22 cellular contexts compared by ENCODE assay signal in genomic region chr10:105973252-105973877, GRCh38.
DNase-seq lines count a peak whose midpoint lies in the region; ATAC-seq, FAIRE-seq and TF ChIP-seq lines count a peak whose summit lies in the region.
"Had no signal": no experiment of that assay in that cellular context is flagged by ENCODE, and none has a peak within 500 bp of the region (broad histone marks: within the 10 kb centered on the region; RNA-seq: fewer than 3 reads in every experiment).

No MANE protein-coding gene starts in this region.

- no peak overlapping the region for H2BK20ac ChIP-seq in H9 (ENCODE audit: low read depth, low read length, poor library complexity, severe bottlenecking)

- H3K27ac ChIP-seq in A673 (ENCODE audit: low read depth, low read length, poor library complexity, severe bottlenecking), result peak overlapping the region; percentile 55
- no peak overlapping the region for H3K27ac ChIP-seq in H9 (ENCODE audit: insufficient read length, low read depth, low read length)
- H3K27ac ChIP-seq in PC-3 (ENCODE audit: low read length), result no peak overlapping the region
- no peak overlapping the region for H3K27ac ChIP-seq in iPS-20b (ENCODE audit: low read length)
- no peak overlapping the region for H3K27ac ChIP-seq in kidney (ENCODE audit: low read depth in 2 of 2, low read length in 2 of 2)
- H3K27ac ChIP-seq in tibial artery, result no peak overlapping the region
- H3K27ac ChIP-seq: GM23248, lower lobe of right lung, thoracic aorta, VCaP had no signal

- H2AFZ ChIP-seq in H9 (ENCODE audit: low read length), result no peak overlapping the region
- peak overlapping the region; percentile 45; the same call in 1 of the 2 replicates for H2AFZ ChIP-seq in PC-3 (ENCODE audit: low read length)
- H2AFZ ChIP-seq: GM23248 had no signal

- peak; percentile 68 for DNase-seq in A673 (ENCODE audit: low spot score)
- no peak for DNase-seq in H9
- no peak for DNase-seq in PC-3
- no peak for DNase-seq in NAMALWA (ENCODE audit: low spot score)
- DNase-seq in kidney, result no peak
- DNase-seq in tibial artery, result no peak
- DNase-seq: activated CD4-positive, alpha-beta T cell treated with anti-CD3 and anti-CD28 coated beads, Interleukin-2, amount 50 U/mL, for 4 hours; amniotic stem cell; caudate nucleus; CD8-positive, alpha-beta memory T cell; EL; GM23248; lower lobe of right lung; NCI-H1092; right cardiac atrium; stimulated activated naive B cell treated with anti-CD40 and anti-IgM and Interleukin-4, amounts not matched to agents 10 μg/mL and 1 μg/mL and 100 μg/mL, for 72 hours; T-helper 17 cell had no signal

- H3K23ac ChIP-seq in H9 (ENCODE audit: insufficient read length, low read depth, low read length), result no peak overlapping the region

- no peak overlapping the region for H4K5ac ChIP-seq in H9 (ENCODE audit: insufficient read length, low read depth, low read length)

- H3K56ac ChIP-seq in H9 (ENCODE audit: insufficient read length, low read depth, low read length), result no peak overlapping the region

- BruUV-seq in A673 (replicated peaks; lab: Mats Ljungman, UMichigan), result no TSS peak
- BruUV-seq in PC-3 (replicated peaks; lab: Mats Ljungman, UMichigan), result no TSS peak

- no peaks in the 10 kb centered on the region for H3K79me1 ChIP-seq in H9 (ENCODE audit: insufficient read depth, low read depth, low read length, poor library complexity, severe bottlenecking)

- H3K4me3 ChIP-seq in A673 (ENCODE audit: low read depth, low read length, poor library complexity, severe bottlenecking) (peak overlapping the region; percentile 34), PC-3 (ENCODE audit: low read length) (peak overlapping the region; percentile 24; the same call in 1 of the 2 replicates), iPS-20b (ENCODE audit: low read length) (no peak overlapping the region), kidney (ENCODE audit: low read length in 2 of 2) (no peak overlapping the region), tibial artery (no peak overlapping the region)
- H3K4me3 ChIP-seq: esophagus muscularis mucosa, GM23248, lower lobe of right lung, thoracic aorta had no signal

- no peak overlapping the region for H3K14ac ChIP-seq in H9 (ENCODE audit: insufficient read depth, low read length)

- no peak for ATAC-seq in PC-3
- no peak for ATAC-seq in GM19328 (IDR thresholded peaks at IDR 0.05; ENCODE audit: unreplicated experiment)
- ATAC-seq: stimulated activated naive B cell treated with anti-CD40 and anti-IgM and Interleukin-4, amounts not matched to agents 10 μg/mL and 1 μg/mL and 100 μg/mL, for 72 hours; T-helper 17 cell had no signal

- no peak overlapping the region for H2BK120ac ChIP-seq in H9 (ENCODE audit: low read depth, low read length, poor library complexity, severe bottlenecking)

- no peak overlapping the region for H4K8ac ChIP-seq in H9 (replicated peaks; ENCODE audit: insufficient read length, low read depth, low read length)

- no peaks in the 10 kb centered on the region for H3K9me3 Mint-ChIP-seq in H9
- H3K9me3 Mint-ChIP-seq: stimulated activated naive B cell treated with anti-CD40 and anti-IgM and Interleukin-4, amounts not matched to agents 10 μg/mL and 1 μg/mL and 100 μg/mL, for 72 hours had no signal

- no peaks in the 10 kb centered on the region for H3K36me3 ChIP-seq in A673 (ENCODE audit: insufficient read depth, low read length, poor library complexity, severe bottlenecking)
- no peaks in the 10 kb centered on the region for H3K36me3 ChIP-seq in PC-3 (ENCODE audit: low read depth, low read length)
- H3K36me3 ChIP-seq in iPS-20b (ENCODE audit: insufficient read depth, low read depth, low read length), result no peaks in the 10 kb centered on the region
- H3K36me3 ChIP-seq in kidney (ENCODE audit: control insufficient read depth in 1 of 2, insufficient read depth in 2 of 2, low read length in 2 of 2), result no peaks in the 10 kb centered on the region
- H3K36me3 ChIP-seq in tibial artery, result no peaks in the 10 kb centered on the region
- H3K36me3 ChIP-seq: esophagus muscularis mucosa, lower lobe of right lung, thoracic aorta had no signal

- H2AK5ac ChIP-seq in H9 (ENCODE audit: insufficient read length, low read length), result no peak overlapping the region

- no peak overlapping the region for H4K91ac ChIP-seq in H9 (ENCODE audit: insufficient read length, low read depth, low read length)

- H3K4ac ChIP-seq in H9 (ENCODE audit: low read depth, low read length), result no peak overlapping the region

- WGBS in H9 (ENCODE audit: extremely low coverage, insufficient read length, low lambda C conversion rate), result no CpG with 5 or more reads among the region's 5 CpGs

- FAIRE-seq in kidney (lab: Jason Lieb, UNC), result no peak

- H3K23me2 ChIP-seq in H9 (ENCODE audit: insufficient read length, low read depth, low read length, poor library complexity, severe bottlenecking), result no peaks in the 10 kb centered on the region

- no peak overlapping the region for H2BK12ac ChIP-seq in H9 (ENCODE audit: insufficient read length, low read depth, low read length)

- H3K18ac ChIP-seq in H9 (ENCODE audit: insufficient read length, low read depth, low read length), result no peak overlapping the region

- H3K27me3 ChIP-seq in A673 (replicated peaks; ENCODE audit: insufficient read depth, low read depth, low read length, poor library complexity) (no peaks in the 10 kb centered on the region), H9 (ENCODE audit: insufficient read depth, low read length) (no peaks in the 10 kb centered on the region), PC-3 (ENCODE audit: low read length) (no peaks in the 10 kb centered on the region), iPS-20b (ENCODE audit: insufficient read depth, low read length) (no peaks in the 10 kb centered on the region), tibial artery (no peaks in the 10 kb centered on the region)
- H3K27me3 ChIP-seq: esophagus muscularis mucosa had no signal

- H3K27me3 Mint-ChIP-seq in H9 (ENCODE audit: low read depth), result no peaks in the 10 kb centered on the region
- H3K27me3 Mint-ChIP-seq: stimulated activated naive B cell treated with anti-CD40 and anti-IgM and Interleukin-4, amounts not matched to agents 10 μg/mL and 1 μg/mL and 100 μg/mL, for 72 hours; T-helper 17 cell had no signal

- H4K20me1 ChIP-seq in H9 (ENCODE audit: control insufficient read depth, insufficient read depth, insufficient read length) (no peaks in the 10 kb centered on the region), PC-3 (ENCODE audit: low read length) (no peaks in the 10 kb centered on the region)

- intact Hi-C loops in A673 (cut with micrococcal nuclease; ENCODE audit: unreplicated experiment) (loop anchor here (5.0 kb wide), 1 partner anchor 176 kb away; no protein-coding TSS in a partner anchor), PC-3 (cut with micrococcal nuclease) (no loop called here), kidney (cut with DNase I) (no loop called here), tibial artery (cut with DNase I; ENCODE audit: low total_unique reads) (no loop called here)

- H2BK5ac ChIP-seq in H9 (ENCODE audit: insufficient read length, low read length), result no peak overlapping the region

- H3K4me2 ChIP-seq in H9 (ENCODE audit: insufficient read depth, insufficient read length, low read length), result no peak overlapping the region
- peak overlapping the region; percentile 34; the same call in 1 of the 2 replicates for H3K4me2 ChIP-seq in PC-3 (ENCODE audit: low read length)

- H3T11ph ChIP-seq in H9 (ENCODE audit: low read length), result no peak overlapping the region

- H3K9me2 ChIP-seq in PC-3 (replicated peaks; ENCODE audit: low read length), result no peaks in the 10 kb centered on the region

- no peaks in the 10 kb centered on the region for H3K79me2 ChIP-seq in H9 (ENCODE audit: insufficient read depth, low read length)
- H3K79me2 ChIP-seq in PC-3 (ENCODE audit: low read length), result no peaks in the 10 kb centered on the region

- H3K27ac Mint-ChIP-seq in H9, result peak overlapping the region in 2 of 3 experiments; percentile 71 to 72; a peak in 4 of 7 replicates
- H3K27ac Mint-ChIP-seq: CD8-positive, alpha-beta memory T cell; stimulated activated naive B cell treated with anti-CD40 and anti-IgM and Interleukin-4, amounts not matched to agents 10 μg/mL and 1 μg/mL and 100 μg/mL, for 72 hours; T-helper 17 cell had no signal

- H3F3A ChIP-seq in PC-3 (ENCODE audit: low read length, unreplicated experiment), result no peaks in the 10 kb centered on the region

- no peak overlapping the region for H3K9ac ChIP-seq in H9 (ENCODE audit: extremely low read depth, insufficient read length, low read length)
- no peak overlapping the region for H3K9ac ChIP-seq in PC-3 (ENCODE audit: low read length)
- peak overlapping the region; percentile 18; the same call in 1 of the 2 replicates for H3K9ac ChIP-seq in iPS-20b (ENCODE audit: low read depth, low read length)
- no peak overlapping the region for H3K9ac ChIP-seq in kidney (ENCODE audit: low read length in 2 of 2)
- H3K9ac ChIP-seq: GM23248 had no signal

- H3K4me3 Mint-ChIP-seq in H9, result no peak overlapping the region; a peak in 1 of 5 replicates
- H3K4me3 Mint-ChIP-seq: CD8-positive, alpha-beta memory T cell; stimulated activated naive B cell treated with anti-CD40 and anti-IgM and Interleukin-4, amounts not matched to agents 10 μg/mL and 1 μg/mL and 100 μg/mL, for 72 hours; T-helper 17 cell had no signal

- TF ChIP-seq CTCF in A673 (conservative IDR thresholded peaks at IDR 0.05; ENCODE audit: low read depth, low read length), result no peak
- no peak for TF ChIP-seq CTCF in H9 (conservative IDR thresholded peaks at IDR 0.05)
- TF ChIP-seq CTCF in PC-3 (conservative IDR thresholded peaks at IDR 0.05; ENCODE audit: low read depth, low read length), result no peak
- no peak for TF ChIP-seq CTCF in kidney (IDR thresholded peaks at IDR 0.05; ENCODE audit: borderline replicate concordance, extremely low read depth, insufficient read depth)
- no peak for TF ChIP-seq CTCF in tibial artery (IDR thresholded peaks at IDR 0.05)

- H3K9me3 ChIP-seq in A673 (ENCODE audit: low read depth, low read length, poor library complexity, severe bottlenecking) (no peaks in the 10 kb centered on the region), H9 (ENCODE audit: control insufficient read depth, low read depth, low read length) (no peaks in the 10 kb centered on the region), PC-3 (ENCODE audit: low read length) (no peaks in the 10 kb centered on the region), iPS-20b (ENCODE audit: insufficient read depth, low read depth, low read length) (no peaks in the 10 kb centered on the region), kidney (ENCODE audit: control insufficient read depth in 1 of 2, low read length in 2 of 2) (no peaks in the 10 kb centered on the region), tibial artery (no peaks in the 10 kb centered on the region)
- H3K9me3 ChIP-seq: esophagus muscularis mucosa, lower lobe of right lung, thoracic aorta had no signal

- peaks cover 50% of the 10 kb centered on the region for H3K4me1 ChIP-seq in A673 (ENCODE audit: insufficient read depth, low read length, poor library complexity, severe bottlenecking)
- H3K4me1 ChIP-seq in H9 (ENCODE audit: insufficient read depth, low read length), result peaks cover 7% of the 10 kb centered on the region; the same call in 1 of the 2 replicates
- peaks cover 4% of the 10 kb centered on the region; the same call in 1 of the 2 replicates for H3K4me1 ChIP-seq in PC-3 (ENCODE audit: insufficient read depth, low read length)
- H3K4me1 ChIP-seq in iPS-20b (ENCODE audit: insufficient read depth, low read length), result peaks cover 13% of the 10 kb centered on the region; the same call in 1 of the 2 replicates
- H3K4me1 ChIP-seq in kidney (ENCODE audit: control insufficient read depth in 1 of 2, insufficient read depth in 1 of 2, low read depth in 1 of 2, low read length in 2 of 2), result no peaks in the 10 kb centered on the region
- no peaks in the 10 kb centered on the region for H3K4me1 ChIP-seq in tibial artery
- H3K4me1 ChIP-seq: lower lobe of right lung had no signal

- peaks cover 19 to 21% of the 10 kb centered on the region in 2 experiments for H3K4me1 Mint-ChIP-seq in H9
- H3K4me1 Mint-ChIP-seq: CD8-positive, alpha-beta memory T cell; stimulated activated naive B cell treated with anti-CD40 and anti-IgM and Interleukin-4, amounts not matched to agents 10 μg/mL and 1 μg/mL and 100 μg/mL, for 72 hours; T-helper 17 cell had no signal

- CTCF ChIA-PET in A673 (lab: Charles Lee), result no interaction called here
- CTCF ChIA-PET in PC-3 (lab: Charles Lee), result no interaction called here

- POLR2A ChIA-PET in A673 (lab: Charles Lee; ENCODE audit: low non-redundant PET) (no interaction called here), PC-3 (lab: Charles Lee; ENCODE audit: unreplicated experiment) (no interaction called here)

- no peaks in the 10 kb centered on the region for H3K36me3 Mint-ChIP-seq in H9 (ENCODE audit: insufficient read depth in 1 of 3, low read depth in 3 of 3)
- H3K36me3 Mint-ChIP-seq: CD8-positive, alpha-beta memory T cell; stimulated activated naive B cell treated with anti-CD40 and anti-IgM and Interleukin-4, amounts not matched to agents 10 μg/mL and 1 μg/mL and 100 μg/mL, for 72 hours had no signal

- no peak overlapping the region for H2BK15ac ChIP-seq in H9 (ENCODE audit: low read depth, low read length)

Comparison
In these comparisons a context has a peak if more than half of its experiments do, and no peak if none do; other contexts are left out.
1. H3K4me3 ChIP-seq: peak in A673 (single experiment) and PC-3 (single experiment); none in iPS-20b (single experiment), kidney (0 of 2) and tibial artery (0 of 2).